19 cellular contexts compared by ENCODE assay signal in genomic region chr3:55333041-55333440, GRCh38.
"Had no signal": no experiment of that assay in that cellular context is flagged by ENCODE, and none has a peak within 500 bp of the region (broad histone marks: within the 10 kb centered on the region; RNA-seq: fewer than 3 reads in every experiment).

No MANE protein-coding gene starts in this region.

- H3K27ac Mint-ChIP-seq: activated CD4-positive, alpha-beta memory T cell treated with anti-CD3 and anti-CD28 coated beads for 36 hours; activated naive CD4-positive, alpha-beta T cell treated with anti-CD3 and anti-CD28 coated beads, Interleukin-2, amount 10 ng/mL, durations not matched to agents 7 days and 5 days; activated T-cell treated with anti-CD3 and anti-CD28 coated beads, Interleukin-2, amount 50 U/mL, for 24 hours; endodermal cell; T-cell had no signal

- DNase-seq: activated CD4-positive, alpha-beta memory T cell treated with anti-CD3 and anti-CD28 coated beads for 36 hours; activated CD4-positive, alpha-beta T cell treated with anti-CD3 and anti-CD28 coated beads for 1 hour; activated naive CD4-positive, alpha-beta T cell treated with anti-CD3 and anti-CD28 coated beads, Interleukin-2, amount 10 ng/mL, durations not matched to agents 7 days and 5 days; activated T-cell treated with anti-CD3 and anti-CD28 coated beads, Interleukin-2, amount 50 U/mL, for 24 hours; dorsolateral prefrontal cortex; endodermal cell; left ventricle myocardium inferior; naive thymus-derived CD8-positive, alpha-beta T cell; posterior cingulate gyrus; retina; stimulated activated CD4-positive, alpha-beta T cell treated with anti-CD3 and anti-CD28 coated beads, Interleukin-4, amount 100 ng/mL, for 4 hours; stimulated activated naive CD8-positive, alpha-beta T cell treated with anti-CD3 and anti-CD28 coated beads, Interleukin-15, Interleukin-2, amounts not matched to agents 100 U/mL and 50 U/mL, for 24 hours; T-cell; T-helper 9 cell; upper lobe of left lung had no signal

- H3K27me3 ChIP-seq: cardiac muscle cell, dorsolateral prefrontal cortex, neutrophil, suprapubic skin, upper lobe of left lung had no signal

- H3K4me3 ChIP-seq: cardiac muscle cell, dorsolateral prefrontal cortex, left ventricle myocardium inferior, suprapubic skin, upper lobe of left lung had no signal

- H3K9me3 ChIP-seq: left ventricle myocardium inferior, neutrophil, suprapubic skin, upper lobe of left lung had no signal

- H3K27ac ChIP-seq: cardiac muscle cell, dorsolateral prefrontal cortex, left ventricle myocardium inferior, neutrophil, suprapubic skin, upper lobe of left lung, VCaP had no signal

- H3K36me3 Mint-ChIP-seq: activated CD4-positive, alpha-beta memory T cell treated with anti-CD3 and anti-CD28 coated beads for 36 hours; activated naive CD4-positive, alpha-beta T cell treated with anti-CD3 and anti-CD28 coated beads, Interleukin-2, amount 10 ng/mL, durations not matched to agents 7 days and 5 days; naive thymus-derived CD8-positive, alpha-beta T cell; T-cell had no signal

- H3K9me3 Mint-ChIP-seq: activated CD4-positive, alpha-beta memory T cell treated with anti-CD3 and anti-CD28 coated beads for 36 hours; activated naive CD4-positive, alpha-beta T cell treated with anti-CD3 and anti-CD28 coated beads, Interleukin-2, amount 10 ng/mL, durations not matched to agents 7 days and 5 days; endodermal cell had no signal

- H3K36me3 ChIP-seq: cardiac muscle cell, left ventricle myocardium inferior, neutrophil, suprapubic skin, upper lobe of left lung had no signal

- H3K4me1 Mint-ChIP-seq: activated naive CD4-positive, alpha-beta T cell treated with anti-CD3 and anti-CD28 coated beads, Interleukin-2, amount 10 ng/mL, durations not matched to agents 7 days and 5 days; naive thymus-derived CD8-positive, alpha-beta T cell; T-cell had no signal

- H3K27me3 Mint-ChIP-seq: activated CD4-positive, alpha-beta memory T cell treated with anti-CD3 and anti-CD28 coated beads for 36 hours; activated naive CD4-positive, alpha-beta T cell treated with anti-CD3 and anti-CD28 coated beads, Interleukin-2, amount 10 ng/mL, durations not matched to agents 7 days and 5 days; activated T-cell treated with anti-CD3 and anti-CD28 coated beads, Interleukin-2, amount 50 U/mL, for 24 hours; T-cell had no signal

- H3K4me3 Mint-ChIP-seq: activated CD4-positive, alpha-beta memory T cell treated with anti-CD3 and anti-CD28 coated beads for 36 hours; activated naive CD4-positive, alpha-beta T cell treated with anti-CD3 and anti-CD28 coated beads, Interleukin-2, amount 10 ng/mL, durations not matched to agents 7 days and 5 days; activated T-cell treated with anti-CD3 and anti-CD28 coated beads, Interleukin-2, amount 50 U/mL, for 24 hours; endodermal cell; naive thymus-derived CD8-positive, alpha-beta T cell; T-cell had no signal

- H3K4me1 ChIP-seq: left ventricle myocardium inferior, suprapubic skin had no signal
